28 cellular contexts compared by ENCODE assay signal in the genomic region with DNA sequence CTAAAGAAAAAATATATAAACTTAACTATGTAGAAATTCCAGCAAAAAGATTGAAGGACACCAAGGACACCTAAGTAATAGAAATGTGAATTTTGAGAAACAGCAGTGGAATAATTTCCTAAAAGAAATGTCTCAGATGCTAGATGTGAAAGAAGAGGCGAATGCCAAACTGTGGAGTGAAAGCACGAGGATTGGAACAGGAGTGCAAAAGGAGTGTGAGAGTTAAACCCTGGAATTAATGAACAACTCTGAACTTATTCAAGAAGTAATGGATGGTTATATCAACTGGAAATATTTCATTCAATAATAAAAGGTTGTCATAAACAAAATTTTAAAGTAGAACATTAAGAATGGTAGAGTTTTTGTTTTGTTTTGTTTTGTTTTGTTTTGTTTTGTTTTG.
"Had no signal": no experiment of that assay in that cellular context is flagged by ENCODE, and none has a peak within 500 bp of the region (broad histone marks: within the 10 kb centered on the region; RNA-seq: fewer than 3 reads in every experiment).

No MANE protein-coding gene starts in this region.

- H3K27ac ChIP-seq: colonic mucosa, epithelial cell of prostate, esophagus squamous epithelium, gastrocnemius medialis, heart right ventricle, left lung, lower lobe of right lung had no signal

- H3K27me3 ChIP-seq: colonic mucosa, esophagus squamous epithelium, gastrocnemius medialis, heart right ventricle, left lung had no signal

- H3K4me1 Mint-ChIP-seq: naive B cell had no signal

- H3K9me3 ChIP-seq: colonic mucosa, esophagus squamous epithelium, gastrocnemius medialis had no signal

- H3K36me3 ChIP-seq: colonic mucosa, esophagus squamous epithelium, gastrocnemius medialis, heart right ventricle, left lung, lower lobe of right lung had no signal

- H3K27me3 Mint-ChIP-seq: dendritic cell treated with granulocyte-macrophage colony-stimulating factor and Interleukin-4, amounts not matched to agents 40 ng/mL and 50 ng/mL, for 4 days had no signal

- H3K4me1 ChIP-seq: colonic mucosa, esophagus squamous epithelium had no signal

- FAIRE-seq: endometrium, islet of Langerhans, keratinocyte had no signal

- H3K27ac Mint-ChIP-seq: dendritic cell treated with granulocyte-macrophage colony-stimulating factor and Interleukin-4, amounts not matched to agents 40 ng/mL and 50 ng/mL, for 4 days; effector memory CD8-positive, alpha-beta T cell; endodermal cell; mesothelial cell of epicardium; naive B cell had no signal

- H3K4me3 ChIP-seq: colonic mucosa, esophagus squamous epithelium, gastrocnemius medialis, heart right ventricle, left lung, lower lobe of right lung, mucosa of descending colon had no signal

- DNase-seq: colonic mucosa; cortex of kidney; effector CD8-positive, alpha-beta T cell; effector memory CD8-positive, alpha-beta T cell; endodermal cell; erythroblast; esophagus squamous epithelium; foreskin fibroblast; foreskin melanocyte; gastrocnemius medialis; glutamatergic neuron; head of caudate nucleus; heart right ventricle; hippocampal formation; left cardiac atrium; left lung; left ventricle myocardium superior; lower lobe of right lung; mesenchymal stem cell; mucosa of descending colon; naive B cell had no signal

- ATAC-seq: effector memory CD8-positive, alpha-beta T cell; esophagus mucosa; gastrocnemius medialis; heart right ventricle; left cardiac atrium; left lung; left ventricle myocardium superior; lower lobe of right lung; mucosa of descending colon had no signal

- H3K4me3 Mint-ChIP-seq: dendritic cell treated with granulocyte-macrophage colony-stimulating factor and Interleukin-4, amounts not matched to agents 40 ng/mL and 50 ng/mL, for 4 days; effector memory CD8-positive, alpha-beta T cell; endodermal cell; mesothelial cell of epicardium; naive B cell had no signal

- H3K9me3 Mint-ChIP-seq: endodermal cell had no signal
